Comparison of ENCODE assay signal across 11 cellular contexts in genomic region chr7:149621776-149622175, GRCh38.
A peak's percentile ranks its signal among the peaks of the same experiment; 100 is the strongest.
DNase-seq lines count a peak whose midpoint lies in the region; ATAC-seq and TF ChIP-seq lines count a peak whose summit lies in the region.
"Had no signal": no experiment of that assay in that cellular context is flagged by ENCODE, and none has a peak within 500 bp of the region (broad histone marks: within the 10 kb centered on the region; RNA-seq: fewer than 3 reads in every experiment).

No MANE protein-coding gene starts in this region.

- peak overlapping the region; percentile 99; the same call in 1 of the 2 replicates for H3K27ac ChIP-seq in VCaP
- H3K27ac ChIP-seq in coronary artery, result no peak overlapping the region
- H3K27ac ChIP-seq: C4-2B, thoracic aorta had no signal

- TF ChIP-seq CTCF in VCaP (conservative IDR thresholded peaks at IDR 0.05) (no peak), coronary artery (IDR thresholded peaks at IDR 0.05) (no peak)

- no peak for TF ChIP-seq POLR2A in erythroblast (IDR thresholded peaks at IDR 0.05; ENCODE audit: low read length)

- no peak overlapping the region for H3K4me3 ChIP-seq in coronary artery
- H3K4me3 ChIP-seq: thoracic aorta had no signal

- DNase-seq in stimulated activated CD4-positive, alpha-beta T cell treated with anti-CD3 and anti-CD28 coated beads, Interleukin-1b, Interleukin-23, amount 100 ng/mL, for 48 hours, result peak; percentile 65
- no peak for DNase-seq in stimulated activated CD4-positive, alpha-beta T cell treated with anti-CD3 and anti-CD28 coated beads, Interleukin-4, amount 100 ng/mL, for 4 hours
- DNase-seq in erythroblast (lab: John Stamatoyannopoulos, UW) (peak; percentile 69 to 81), mesenteric fat pad (ENCODE audit: low spot score) (no peak), coronary artery (ENCODE audit: low spot score) (no peak)
- DNase-seq: NCI-H510A had no signal

- ATAC-seq in GM18861 (IDR thresholded peaks at IDR 0.05; ENCODE audit: unreplicated experiment), result no peak
- ATAC-seq in GM19467 (IDR thresholded peaks at IDR 0.05; ENCODE audit: unreplicated experiment), result no peak

Comparison
In these comparisons a context has a peak if more than half of its experiments do, and no peak if none do; other contexts are left out.
1. DNase-seq: peak in stimulated activated CD4-positive, alpha-beta T cell treated with anti-CD3 and anti-CD28 coated beads, Interleukin-1b, Interleukin-23, amount 100 ng/mL, for 48 hours (single experiment) and erythroblast (2 of 2); none in stimulated activated CD4-positive, alpha-beta T cell treated with anti-CD3 and anti-CD28 coated beads, Interleukin-4, amount 100 ng/mL, for 4 hours (0 of 2), mesenteric fat pad (single experiment) and coronary artery (single experiment).